Comparison of ENCODE assay signal across 8 cellular contexts in the genomic region with DNA sequence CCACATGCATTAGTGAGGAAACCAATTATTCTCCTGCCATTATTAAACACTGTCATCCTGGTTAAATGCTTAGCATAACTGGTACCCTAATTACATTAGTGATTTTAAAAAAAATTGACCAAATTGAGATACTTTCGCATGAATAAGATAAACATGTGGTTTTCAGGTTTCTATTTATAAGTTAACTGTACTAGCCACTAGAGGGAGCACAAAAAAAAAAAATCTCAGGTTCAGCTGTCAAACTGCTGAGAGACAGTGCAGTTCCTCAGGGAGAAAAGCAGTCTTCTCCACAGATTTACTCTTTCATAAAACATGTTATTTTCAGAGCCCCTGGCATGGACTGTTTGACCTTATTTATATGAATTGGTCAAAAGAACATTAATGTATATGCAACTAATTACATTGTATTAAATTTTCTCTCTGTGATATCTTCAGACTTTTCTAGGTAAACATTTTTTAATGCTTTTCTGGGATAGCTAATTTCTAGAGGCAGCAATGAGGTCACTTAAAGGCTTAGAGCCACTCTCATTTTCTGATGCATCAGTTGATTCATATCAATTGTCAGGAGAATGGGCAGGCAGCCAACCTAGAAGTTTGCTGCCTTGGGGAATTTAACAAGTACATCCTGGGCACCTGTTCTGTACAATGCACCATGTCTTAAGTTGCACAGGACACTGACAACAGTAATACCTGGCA.
A peak's percentile ranks its signal among the peaks of the same experiment; 100 is the strongest.
DNase-seq lines count a peak whose midpoint lies in the region; ATAC-seq, FAIRE-seq and TF ChIP-seq lines count a peak whose summit lies in the region.

No MANE protein-coding gene starts in this region.

- no peaks in the 10 kb centered on the region for H3K79me2 ChIP-seq in neural cell (replicated peaks; ENCODE audit: insufficient read depth, low read length)

- no peak overlapping the region for H3K9ac ChIP-seq in neural cell (ENCODE audit: low read length)

- H3K4me2 ChIP-seq in neural cell (ENCODE audit: low read length): no peak overlapping the region

- FAIRE-seq in RCC 7860 (lab: Jason Lieb, UNC): peak; percentile 73

- ATAC-seq in GM19455 (IDR thresholded peaks at IDR 0.05; ENCODE audit: unreplicated experiment): peak; percentile 85

- H3K36me3 ChIP-seq in neural cell (ENCODE audit: insufficient read depth, low read length): peaks cover 12% of the 10 kb centered on the region

- H3K9me2 ChIP-seq in neural cell (ENCODE audit: insufficient read depth, low read length): no peaks in the 10 kb centered on the region

- no peak overlapping the region for H2AFZ ChIP-seq in neural cell (ENCODE audit: low read depth, low read length)

- no peaks in the 10 kb centered on the region for H4K20me1 ChIP-seq in neural cell (ENCODE audit: insufficient read depth)

- DNase-seq in DMS 273 (lab: John Stamatoyannopoulos, UW; ENCODE audit: unreplicated experiment) (peak; percentile 60), HT-29 (ENCODE audit: low spot score) (peak; percentile 50), RCC 7860 (ENCODE audit: low spot score) (peak; percentile 22), epithelial cell of esophagus (ENCODE audit: low read depth) (peak; percentile 60)
- DNase-seq in activated CD4-positive, CD25-positive, alpha-beta regulatory T cell treated with anti-CD3 and anti-CD28 coated beads, Interleukin-2, amount 50 U/mL, for 72 hours: no peak
- no peak for DNase-seq in activated naive CD4-positive, alpha-beta T cell (lab: John Stamatoyannopoulos, UW)

- no peaks in the 10 kb centered on the region for H3K27me3 ChIP-seq in neural cell (ENCODE audit: insufficient read depth, low read depth, low read length)

- TF ChIP-seq CTCF in epithelial cell of esophagus (IDR thresholded peaks at IDR 0.05; ENCODE audit: insufficient read depth, low read depth, low read length, missing control alignments) (peak; percentile 57), neural cell (IDR thresholded peaks at IDR 0.05; ENCODE audit: poor library complexity, severe bottlenecking) (peak; percentile 75)

- H3K27ac ChIP-seq in neural cell (ENCODE audit: low read length): no peak overlapping the region

- TF ChIP-seq EP300 in neural cell (conservative IDR thresholded peaks at IDR 0.05; ENCODE audit: poor library complexity, severe bottlenecking): no peak

- no peaks in the 10 kb centered on the region for H3F3A ChIP-seq in neural cell (ENCODE audit: insufficient read depth, low read length, poor library complexity, severe bottlenecking)

- H3K9me3 ChIP-seq in neural cell (ENCODE audit: low read length): no peaks in the 10 kb centered on the region

- peak; percentile 73 for TF ChIP-seq RAD21 in neural cell (conservative IDR thresholded peaks at IDR 0.05)

- H3K4me3 ChIP-seq in epithelial cell of esophagus (ENCODE audit: low read length) (no peak overlapping the region), neural cell (ENCODE audit: low read length) (no peak overlapping the region)

TF ChIP-seq in neural cell, 6 proteins besides CTCF, POLR2A, EP300 and RAD21:
- TF ChIP-seq MXI1 (conservative IDR thresholded peaks at IDR 0.05; ENCODE audit: poor library complexity, severe bottlenecking): no peak
- TF ChIP-seq POLR2AphosphoS5 (IDR thresholded peaks at IDR 0.05): no peak
- TF ChIP-seq SMC3 (conservative IDR thresholded peaks at IDR 0.05; ENCODE audit: poor library complexity): peak; percentile 87
TF ChIP-seq in neural cell: peak in this region for 1.

Comparison
In these comparisons a context has a peak if more than half of its experiments do, and no peak if none do; other contexts are left out.
1. DNase-seq: peak in DMS 273 (single experiment), HT-29 (single experiment), RCC 7860 (single experiment) and epithelial cell of esophagus (single experiment); none in activated CD4-positive, CD25-positive, alpha-beta regulatory T cell treated with anti-CD3 and anti-CD28 coated beads, Interleukin-2, amount 50 U/mL, for 72 hours (single experiment) and activated naive CD4-positive, alpha-beta T cell (0 of 4).